8 cellular contexts compared by ENCODE assay signal in genomic region chr19:11203194-11204075, GRCh38. TPM values are rescaled to one million over a fixed set of nuclear protein-coding genes. Genes with fewer than 3 reads are reported as not detected.
A peak's percentile ranks its signal among the peaks of the same experiment; 100 is the strongest.
DNase-seq lines count a peak whose midpoint lies in the region; ATAC-seq and TF ChIP-seq lines count a peak whose summit lies in the region.

No MANE protein-coding gene starts in this region.

- H3K4me3 Mint-ChIP-seq in CD14-positive monocyte, result peak overlapping the region in 1 of 2 donors; percentile 28

- ATAC-seq in left lobe of liver, result peak; percentile 56
- ATAC-seq in GM19324 (IDR thresholded peaks at IDR 0.05; ENCODE audit: low FRiP score, unreplicated experiment), result no peak
- no peak for ATAC-seq in GM19455 (IDR thresholded peaks at IDR 0.05; ENCODE audit: unreplicated experiment)

- peaks cover 0 to 2% (median 0%) of the 10 kb centered on the region in 7 donors for H3K9me3 Mint-ChIP-seq in CD14-positive monocyte

- H3K9ac ChIP-seq in colonic mucosa (ENCODE audit: low read depth in 2 of 2, low read length in 2 of 2), result peak overlapping the region; percentile 13 to 31

- peak; percentile 91 for TF ChIP-seq CTCF in CD14-positive monocyte (IDR thresholded peaks at IDR 0.05)
- TF ChIP-seq CTCF in HFF-Myc (IDR thresholded peaks at IDR 0.05; ENCODE audit: low read depth, low read length, missing control alignments), result peak; percentile 78
- TF ChIP-seq CTCF in VCaP (conservative IDR thresholded peaks at IDR 0.05), result peak; percentile 78
- peak; percentile 74 for TF ChIP-seq CTCF in colonic mucosa (IDR thresholded peaks at IDR 0.05)

- H3K27me3 ChIP-seq in colonic mucosa, result no peaks in the 10 kb centered on the region

- no peak overlapping the region for H3K4me3 ChIP-seq in HFF-Myc (replicated peaks; ENCODE audit: low read depth, low read length)
- H3K4me3 ChIP-seq in colonic mucosa, result no peak overlapping the region

- no peaks in the 10 kb centered on the region for H3K36me3 Mint-ChIP-seq in CD14-positive monocyte

- H3K36me3 ChIP-seq in colonic mucosa, result no peaks in the 10 kb centered on the region

- H3K9me3 ChIP-seq in colonic mucosa, result no peaks in the 10 kb centered on the region

- peaks cover 11% of the 10 kb centered on the region for H3K4me1 Mint-ChIP-seq in CD14-positive monocyte

- DNase-seq in CD14-positive monocyte (ENCODE audit: low spot score) (peak; percentile 84), HFF-Myc (ENCODE audit: extremely low read depth, low read depth) (no peak), colonic mucosa (peak; percentile 75), left lobe of liver (ENCODE audit: low spot score) (no peak)
- DNase-seq in stimulated activated CD4-positive, alpha-beta T cell treated with anti-CD3 and anti-CD28 coated beads, TNF-alpha, amount 100 ng/mL, for 4 hours (ENCODE audit: low read depth in 3 of 3), result peak in 2 of 3 experiments; percentile 9 to 24

- H3K27ac ChIP-seq in VCaP (no peak overlapping the region), colonic mucosa (peak overlapping the region; percentile 60)

- peaks cover 4 to 8% (median 7%) of the 10 kb centered on the region in 3 donors for H3K27me3 Mint-ChIP-seq in CD14-positive monocyte (ENCODE audit: low read depth in 3 of 3)

- no peaks in the 10 kb centered on the region for H3K4me1 ChIP-seq in colonic mucosa

- intact Hi-C loops in CD14-positive monocyte (cut with micrococcal nuclease) (loop anchor here (5.0 kb wide), 1 partner anchor 66 kb away; no protein-coding TSS in a partner anchor), colonic mucosa (cut with DNase I) (loop anchor here (1.0 to 2.0 kb wide), 2 partner anchors 66 to 167 kb away; no protein-coding TSS in a partner anchor)

- peak overlapping the region in 3 of 7 donors; percentile 63 to 64 (median 64) for H3K27ac Mint-ChIP-seq in CD14-positive monocyte

RNA-seq across cellular contexts. Expression of gene KANK2, which starts 6.1 kb away (rescaled TPM):
- under 1 TPM; 0.40 to 0.64 TPM for polyA plus RNA-seq in CD14-positive monocyte
- 10 to 100 TPM; 44.1 to 87.8 TPM for total RNA-seq in colonic mucosa
- 61.1 TPM for total RNA-seq in left lobe of liver

RNA-seq across cellular contexts. Expression of gene ANGPTL8, which starts 36.0 kb away (rescaled TPM):
- polyA plus RNA-seq in CD14-positive monocyte, result not detected
- total RNA-seq in colonic mucosa (not detected), left lobe of liver (202 TPM)

RNA-seq across cellular contexts. Expression of gene SPC24, which starts 47.9 kb away (rescaled TPM):
- under 1 TPM in 1 of 2 donors, not detected in 1; 0.27 TPM for polyA plus RNA-seq in CD14-positive monocyte
- total RNA-seq in colonic mucosa, result 10 to 100 TPM in 1 of 2 donors, 1 to 10 TPM in 1; 9.4 to 47.6 TPM
- 0.81 TPM for total RNA-seq in left lobe of liver

RNA-seq across cellular contexts. Expression of gene DOCK6, which starts 58.9 kb away (rescaled TPM):
- polyA plus RNA-seq in CD14-positive monocyte, result under 1 TPM; 0.03 to 0.18 TPM
- 10 to 100 TPM; 45.9 to 86.0 TPM for total RNA-seq in colonic mucosa
- total RNA-seq in left lobe of liver, result 30.0 TPM

Comparison
In these comparisons a context has a peak if more than half of its experiments do, and no peak if none do; other contexts are left out.
1. DNase-seq: peak in CD14-positive monocyte (single experiment), colonic mucosa (single experiment) and stimulated activated CD4-positive, alpha-beta T cell treated with anti-CD3 and anti-CD28 coated beads, TNF-alpha, amount 100 ng/mL, for 4 hours (2 of 3); none in HFF-Myc (single experiment) and left lobe of liver (single experiment).
2. RNA of gene ANGPTL8, which starts 36.0 kb away (total RNA-seq): 202 TPM in left lobe of liver (single experiment); not detected in colonic mucosa; every median in the first group is over 100 times any median in the second.
3. Peak in every context shown above with its lines, with median percentiles within 50 percentile points of each other: CTCF ChIP-seq.